ENCODE assay signal across 8 cellular contexts in the genomic region with DNA sequence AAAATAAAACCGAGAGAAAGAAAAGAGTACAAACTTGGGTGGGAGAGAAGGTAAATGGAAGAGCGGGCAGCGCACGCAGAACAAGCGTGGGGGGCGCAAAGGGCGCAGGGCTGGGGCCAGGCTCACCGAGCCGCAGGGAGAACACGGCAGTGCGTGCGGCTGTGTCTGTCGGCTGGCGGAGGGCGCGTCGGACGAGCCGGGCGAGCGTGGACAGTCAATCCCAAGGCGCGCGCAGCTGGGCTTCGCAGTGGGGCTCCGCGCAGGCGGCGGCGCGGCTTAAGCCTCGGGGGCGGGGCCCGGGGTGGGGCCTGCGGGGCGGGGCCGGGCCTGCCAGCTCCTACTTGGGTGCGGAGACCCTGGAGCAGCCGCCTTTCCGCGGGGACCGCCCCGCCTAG. TPM values are rescaled to one million over a fixed set of nuclear protein-coding genes. Genes with fewer than 3 reads are reported as not detected.
DNase-seq lines count a peak whose midpoint lies in the region; ATAC-seq and TF ChIP-seq lines count a peak whose summit lies in the region.

A gene with protein sequence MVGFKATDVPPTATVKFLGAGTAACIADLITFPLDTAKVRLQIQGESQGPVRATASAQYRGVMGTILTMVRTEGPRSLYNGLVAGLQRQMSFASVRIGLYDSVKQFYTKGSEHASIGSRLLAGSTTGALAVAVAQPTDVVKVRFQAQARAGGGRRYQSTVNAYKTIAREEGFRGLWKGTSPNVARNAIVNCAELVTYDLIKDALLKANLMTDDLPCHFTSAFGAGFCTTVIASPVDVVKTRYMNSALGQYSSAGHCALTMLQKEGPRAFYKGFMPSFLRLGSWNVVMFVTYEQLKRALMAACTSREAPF (minus strand): TSS at position 249 of the 395 bp plus-strand sequence. CDS start 4,465 bp downstream, outside the sequence.

- peak; percentile 62 for ATAC-seq in HG03432 (IDR thresholded peaks at IDR 0.05; ENCODE audit: unreplicated experiment)
- peak; percentile 88 for ATAC-seq in lung (ENCODE audit: insufficient read depth, low FRiP score)

- H3K27ac ChIP-seq in lung (ENCODE audit: low read depth in 1 of 2, low read length in 1 of 2): peak within 1 kb of the TSS; percentile 68 to 99

- WGBS in lung, 2 donors: 1% methylated on average over 15 to 43 of the region's 43 CpGs

- peaks cover 0 to 4% of the 10 kb centered on the region in 2 donors for H3K36me3 ChIP-seq in lung (ENCODE audit: control insufficient read depth in 2 of 2, insufficient read depth in 2 of 2, low read length in 2 of 2)

- TF ChIP-seq POLR2A in GM19193 (IDR thresholded peaks at IDR 0.05; ENCODE audit: extremely low read depth, insufficient read depth, insufficient read length): peak; percentile 89

- H3K4me3 ChIP-seq in lung: peak within 1 kb of the TSS; percentile 64

- no peak for TF ChIP-seq CTCF in lung (IDR thresholded peaks at IDR 0.05; ENCODE audit: control extremely low read depth, extremely low read depth)

- no peaks in the 10 kb centered on the region for H3K27me3 ChIP-seq in lung (ENCODE audit: control insufficient read depth, insufficient read depth)

- H3K4me1 ChIP-seq in lung (ENCODE audit: control insufficient read depth in 2 of 2, insufficient read depth in 2 of 2, low read length in 2 of 2): peaks cover 0 to 3% of the 10 kb centered on the region in 2 donors

- peak; percentile 59 to 87 for DNase-seq in AML-193 (lab: John Stamatoyannopoulos, UW)
- DNase-seq in NCI-H748 (lab: John Stamatoyannopoulos, UW; ENCODE audit: unreplicated experiment): peak; percentile 95
- DNase-seq in activated CD4-positive, alpha-beta T cell treated with anti-CD3 and anti-CD28 coated beads, Interleukin-2, amount 50 U/mL, for 4 hours: peak; percentile 65 to 71
- peak; percentile 91 for DNase-seq in ecto neural progenitor cell (ENCODE audit: low spot score)
- peak; percentile 86 for DNase-seq in lung (ENCODE audit: low spot score)
- DNase-seq in stimulated activated CD4-positive, alpha-beta T cell treated with anti-CD3 and anti-CD28 coated beads, TNF-alpha, amount 100 ng/mL, for 24 hours (ENCODE audit: low read depth in 3 of 3): peak; percentile 70 to 90 (median 72)

- H3K9me3 ChIP-seq in lung (ENCODE audit: control insufficient read depth in 2 of 2, insufficient read depth in 1 of 2, low read length in 1 of 2): no peaks in the 10 kb centered on the region

RNA-seq across cellular contexts. Expression of the gene that starts here (rescaled TPM):
- total RNA-seq in lung: 100 to 1,000 TPM in 1 of 2 donors, 10 to 100 TPM in 1; 74.1 to 207 TPM
- 100 to 1,000 TPM in 1 of 2 donors, 10 to 100 TPM in 1; 44.7 to 203 TPM for polyA plus RNA-seq in lung

Comparison
In these comparisons a context has a peak if more than half of its experiments do, and no peak if none do; other contexts are left out.
1. Peak in every context shown above with its lines: DNase-seq, ATAC-seq, H3K4me3 ChIP-seq and H3K27ac ChIP-seq.